ENCODE assay signal across 22 cellular contexts in the genomic region with DNA sequence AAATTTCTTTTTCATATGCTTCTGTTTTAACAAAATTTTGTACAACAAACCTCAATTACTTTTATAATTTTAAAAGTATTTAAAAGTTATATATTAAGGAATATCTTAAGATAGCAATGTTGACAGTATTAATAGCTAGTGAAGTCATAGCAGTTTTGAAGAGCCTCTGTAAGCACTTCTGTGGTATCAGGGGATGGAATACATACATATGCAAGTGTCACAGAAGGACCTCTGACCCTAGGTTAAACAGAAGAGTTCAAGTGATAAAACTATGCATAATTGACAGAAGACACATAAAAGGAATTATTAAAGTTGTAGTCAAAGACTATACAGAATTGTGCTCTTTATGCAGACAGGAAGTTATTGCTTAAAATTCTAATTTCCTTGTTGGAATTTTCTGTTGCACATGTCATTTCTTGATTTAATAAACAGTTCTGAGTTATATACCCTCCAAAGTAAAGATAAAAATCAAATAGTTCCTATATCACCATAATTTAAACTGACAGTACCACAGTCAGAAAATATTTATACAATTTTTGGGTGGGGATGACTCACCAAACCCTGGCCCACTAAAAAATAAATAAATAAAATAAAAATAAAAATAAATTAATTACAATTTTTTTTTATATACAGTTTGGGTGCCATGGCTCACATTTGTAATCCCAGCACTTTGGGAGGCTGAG.
"Had no signal": no experiment of that assay in that cellular context is flagged by ENCODE, and none has a peak within 500 bp of the region (broad histone marks: within the 10 kb centered on the region; RNA-seq: fewer than 3 reads in every experiment).

No MANE protein-coding gene starts in this region.

- H3K27ac ChIP-seq: brain microvascular endothelial cell, esophagus squamous epithelium, neutrophil, thyroid gland, uterus had no signal

- H3K4me3 Mint-ChIP-seq: activated CD8-positive, alpha-beta T cell treated with anti-CD3 and anti-CD28 coated beads for 36 hours; activated naive CD8-positive, alpha-beta T cell; activated T-cell treated with anti-CD3 and anti-CD28 coated beads, Interleukin-2, amount 50 U/mL, for 72 hours; central memory CD8-positive, alpha-beta T cell; natural killer cell; stimulated activated naive B cell treated with anti-CD40 and anti-IgM and Interleukin-4, amounts not matched to agents 10 μg/mL and 1 μg/mL and 100 μg/mL, for 72 hours; WTC11 had no signal

- H3K4me1 Mint-ChIP-seq: central memory CD8-positive, alpha-beta T cell; natural killer cell; stimulated activated naive B cell treated with anti-CD40 and anti-IgM and Interleukin-4, amounts not matched to agents 10 μg/mL and 1 μg/mL and 100 μg/mL, for 72 hours; WTC11 had no signal

- H3K36me3 ChIP-seq: thyroid gland, uterus had no signal

- H3K27me3 ChIP-seq: brain microvascular endothelial cell, esophagus squamous epithelium, neutrophil, thyroid gland, uterus had no signal

- H3K4me1 ChIP-seq: esophagus squamous epithelium, thyroid gland, uterus had no signal

- ATAC-seq: activated CD8-positive, alpha-beta T cell treated with anti-CD3 and anti-CD28 coated beads for 36 hours; activated T-cell treated with anti-CD3 and anti-CD28 coated beads, Interleukin-2, amount 50 U/mL, for 72 hours; natural killer cell; stimulated activated naive B cell treated with anti-CD40 and anti-IgM and Interleukin-4, amounts not matched to agents 10 μg/mL and 1 μg/mL and 100 μg/mL, for 72 hours; WTC11 had no signal

- H3K36me3 Mint-ChIP-seq: natural killer cell had no signal

- H3K4me3 ChIP-seq: esophagus squamous epithelium, thyroid gland, uterus had no signal

- FAIRE-seq: endothelial cell of umbilical vein had no signal

- H3K27me3 Mint-ChIP-seq: activated CD8-positive, alpha-beta T cell treated with anti-CD3 and anti-CD28 coated beads for 36 hours; activated naive CD8-positive, alpha-beta T cell; central memory CD8-positive, alpha-beta T cell; stimulated activated naive B cell treated with anti-CD40 and anti-IgM and Interleukin-4, amounts not matched to agents 10 μg/mL and 1 μg/mL and 100 μg/mL, for 72 hours had no signal

- H3K27ac Mint-ChIP-seq: activated CD8-positive, alpha-beta T cell treated with anti-CD3 and anti-CD28 coated beads for 36 hours; activated naive CD8-positive, alpha-beta T cell; activated T-cell treated with anti-CD3 and anti-CD28 coated beads, Interleukin-2, amount 50 U/mL, for 72 hours; natural killer cell; stimulated activated naive B cell treated with anti-CD40 and anti-IgM and Interleukin-4, amounts not matched to agents 10 μg/mL and 1 μg/mL and 100 μg/mL, for 72 hours; WTC11 had no signal

- H3K9me3 Mint-ChIP-seq: activated CD8-positive, alpha-beta T cell treated with anti-CD3 and anti-CD28 coated beads for 36 hours; activated T-cell treated with anti-CD3 and anti-CD28 coated beads, Interleukin-2, amount 50 U/mL, for 72 hours; central memory CD8-positive, alpha-beta T cell; natural killer cell; stimulated activated naive B cell treated with anti-CD40 and anti-IgM and Interleukin-4, amounts not matched to agents 10 μg/mL and 1 μg/mL and 100 μg/mL, for 72 hours had no signal

- H3K9me3 ChIP-seq: esophagus squamous epithelium, neutrophil, thyroid gland, uterus had no signal

- DNase-seq: activated CD4-positive, alpha-beta T cell treated with anti-CD3 and anti-CD28 coated beads for 48 hours; activated CD8-positive, alpha-beta T cell treated with anti-CD3 and anti-CD28 coated beads for 36 hours; activated gamma-delta T cell; activated T-cell treated with anti-CD3 and anti-CD28 coated beads, Interleukin-2, amount 50 U/mL, for 72 hours; brain microvascular endothelial cell; cortex of kidney; effector CD8-positive, alpha-beta T cell; esophagus squamous epithelium; hippocampal formation; mesendoderm; natural killer cell; stimulated activated CD4-positive, alpha-beta T cell treated with anti-CD3 and anti-CD28 coated beads, Interleukin-15, amount 100 ng/mL, for 24 hours; stimulated activated CD4-positive, alpha-beta T cell treated with anti-CD3 and anti-CD28 coated beads, Interleukin-4, amount 100 ng/mL, for 1 hour; stimulated activated naive B cell treated with anti-CD40 and anti-IgM and Interleukin-4, amounts not matched to agents 10 μg/mL and 1 μg/mL and 100 μg/mL, for 72 hours; T1000; thyroid gland; uterus had no signal
